ENCODE assay signal across 1 cellular context in genomic region chr2:121099329-121100318, GRCh38.
TF ChIP-seq lines count a peak whose summit lies in the region.

No MANE protein-coding gene starts in this region.

TF ChIP-seq in HepG2, 621 proteins besides CTCF, POLR2A, EP300 and RAD21 (continued from another document):
- TF ChIP-seq ZNF883 (CRISPR knock-in tag; IDR thresholded peaks at IDR 0.05; ENCODE audit: not compliant biosample characterization), result no peak
- TF ChIP-seq STAG1 (CRISPR knock-in tag; IDR thresholded peaks at IDR 0.05), result peak; percentile 37
- no peak for TF ChIP-seq ZNF296 (CRISPR knock-in tag; conservative IDR thresholded peaks at IDR 0.05)
- TF ChIP-seq KLF13 (CRISPR knock-in tag; IDR thresholded peaks at IDR 0.05), result no peak
- no peak for TF ChIP-seq JUNB (CRISPR knock-in tag; IDR thresholded peaks at IDR 0.05; ENCODE audit: borderline replicate concordance)
- no peak for TF ChIP-seq FOSL2 (CRISPR knock-in tag; IDR thresholded peaks at IDR 0.05)
- no peak for TF ChIP-seq MAF1 (CRISPR knock-in tag; IDR thresholded peaks at IDR 0.05; ENCODE audit: borderline replicate concordance)
- no peak for TF ChIP-seq TARDBP (CRISPR knock-in tag; IDR thresholded peaks at IDR 0.05)
- TF ChIP-seq KAT7 (CRISPR knock-in tag; IDR thresholded peaks at IDR 0.05; ENCODE audit: borderline replicate concordance), result no peak
- no peak for TF ChIP-seq ZNF30 (CRISPR knock-in tag; IDR thresholded peaks at IDR 0.05)
